Comparison of ENCODE assay signal across 8 cellular contexts in genomic region chrX:119004920-119005524, GRCh38. TPM values are rescaled to one million over a fixed set of nuclear protein-coding genes. Genes with fewer than 3 reads are reported as not detected.
DNase-seq lines count a peak whose midpoint lies in the region; ATAC-seq lines count a peak whose summit lies in the region.

No MANE protein-coding gene starts in this region.

- no peak overlapping the region for H3K4me3 Mint-ChIP-seq in T-helper 17 cell

- ATAC-seq in GM21526 (IDR thresholded peaks at IDR 0.05; ENCODE audit: low FRiP score, unreplicated experiment) (peak; percentile 92), T-helper 17 cell (peak; percentile 88), GM21528 (IDR thresholded peaks at IDR 0.05; ENCODE audit: low FRiP score, unreplicated experiment) (no peak)

- H3K27ac Mint-ChIP-seq in T-helper 17 cell = no peak overlapping the region

- peak; percentile 45 for DNase-seq in Daoy (ENCODE audit: low read depth)
- peak; percentile 23 to 42 for DNase-seq in Kasumi-1 (lab: John Stamatoyannopoulos, UW)
- DNase-seq in T-helper 17 cell = peak; percentile 19 to 43 (median 22)
- DNase-seq in astrocyte of the hippocampus (ENCODE audit: low read depth, low spot score) = peak; percentile 60
- DNase-seq in islet precursor cell = peak; percentile 77
- DNase-seq in stimulated activated CD4-positive, alpha-beta T cell treated with anti-CD3 and anti-CD28 coated beads, Interleukin-1b, Interleukin-23, amount 100 ng/mL, for 4 hours (ENCODE audit: low read depth in 2 of 2) = peak; percentile 37 to 41

- H3K9me3 ChIP-seq in T-helper 17 cell (ENCODE audit: control insufficient read depth, low read length, poor library complexity, severe bottlenecking) = no peaks in the 10 kb centered on the region

- H3K4me1 Mint-ChIP-seq in T-helper 17 cell = peaks cover 9% of the 10 kb centered on the region

- H3K27me3 Mint-ChIP-seq in T-helper 17 cell = no peaks in the 10 kb centered on the region

- no peaks in the 10 kb centered on the region for H3K36me3 Mint-ChIP-seq in T-helper 17 cell (ENCODE audit: low read depth)

RNA-seq across cellular contexts. Expression of gene LONRF3, which starts 30.6 kb away (rescaled TPM):
- total RNA-seq in Daoy (2014; rRNA removed; shearing (Covaris generic)) = 2.2 TPM in 2 replicates
- 10 to 100 TPM; 14.2 to 17.0 TPM for total RNA-seq in T-helper 17 cell

Comparison
In these comparisons a context has a peak if more than half of its experiments do, and no peak if none do; other contexts are left out.
1. DNase-seq: peak in every context shown above with its lines; median percentile 77 in islet precursor cell; 60 in astrocyte of the hippocampus; 45 in Daoy; 39 in stimulated activated CD4-positive, alpha-beta T cell treated with anti-CD3 and anti-CD28 coated beads, Interleukin-1b, Interleukin-23, amount 100 ng/mL, for 4 hours; 32 in Kasumi-1; 22 in T-helper 17 cell.